In genomic region chr10:61961278-61961677, GRCh38 we compare ENCODE assay signal across 8 cellular contexts. TPM values are rescaled to one million over a fixed set of nuclear protein-coding genes. Genes with fewer than 3 reads are reported as not detected.
DNase-seq lines count a peak whose midpoint lies in the region; ATAC-seq and TF ChIP-seq lines count a peak whose summit lies in the region.

No MANE protein-coding gene starts in this region.

- intact Hi-C loops in vagina (cut with DNase I) (no loop called here), right lobe of liver (cut with DNase I) (no loop called here)

- H3K27me3 ChIP-seq in vagina (no peaks in the 10 kb centered on the region), right lobe of liver (no peaks in the 10 kb centered on the region)

- H3K4me1 ChIP-seq in vagina (no peaks in the 10 kb centered on the region), right lobe of liver (peaks cover 0 to 28% (median 3%) of the 10 kb centered on the region in 4 donors)

- no peak for TF ChIP-seq POLR2A in vagina (IDR thresholded peaks at IDR 0.05)
- TF ChIP-seq POLR2A in right lobe of liver (IDR thresholded peaks at IDR 0.05): no peak

- TF ChIP-seq CTCF in vagina (IDR thresholded peaks at IDR 0.05): no peak
- no peak for TF ChIP-seq CTCF in right lobe of liver (IDR thresholded peaks at IDR 0.05)

- H3K4me3 ChIP-seq in vagina: no peak overlapping the region
- H3K4me3 ChIP-seq in right lobe of liver: no peak overlapping the region

- H3K27ac ChIP-seq in vagina (no peak overlapping the region), right lobe of liver (no peak overlapping the region)

- ATAC-seq in GM18511 (IDR thresholded peaks at IDR 0.05; ENCODE audit: unreplicated experiment) (peak; percentile 71), GM21576 (IDR thresholded peaks at IDR 0.05; ENCODE audit: unreplicated experiment) (peak; percentile 75), HG03558 (IDR thresholded peaks at IDR 0.05; ENCODE audit: extremely low read depth, unreplicated experiment) (peak; percentile 58), right lobe of liver (no peak)

- H3K9me3 ChIP-seq in vagina (no peaks in the 10 kb centered on the region), right lobe of liver (no peaks in the 10 kb centered on the region)

- DNase-seq in central memory CD4-positive, alpha-beta T cell: peak; percentile 27
- DNase-seq in NCI-H2081 treated with DMSO at 0.1 percent for 48 hours (lab: John Stamatoyannopoulos, UW) (no peak), vagina (ENCODE audit: extremely low spot score in 2 of 2) (no peak), NCI-H1048 (lab: John Stamatoyannopoulos, UW) (no peak), right lobe of liver (no peak)

- H3K36me3 ChIP-seq in vagina (no peaks in the 10 kb centered on the region), right lobe of liver (no peaks in the 10 kb centered on the region)

- 62% methylated on average over 3 of the region's 8 CpGs for WGBS in right lobe of liver (ENCODE audit: insufficient coverage, low coverage, low lambda C conversion rate, missing lambda C conversion rate)

RNA-seq across cellular contexts. Expression of gene ARID5B, which starts 59.8 kb away (rescaled TPM):
- total RNA-seq in vagina: 75.9 TPM
- total RNA-seq in right lobe of liver: 10 to 100 TPM in 1 of 6 experiments, 1 to 10 TPM in 5; 2.7 to 10.5 (median 5.3) TPM

Comparison
In these comparisons a context has a peak if more than half of its experiments do, and no peak if none do; other contexts are left out.
1. ATAC-seq: peak in GM18511 (single experiment), GM21576 (single experiment) and HG03558 (single experiment); none in right lobe of liver (0 of 4).